1 cellular context compared by ENCODE assay signal in the genomic region with DNA sequence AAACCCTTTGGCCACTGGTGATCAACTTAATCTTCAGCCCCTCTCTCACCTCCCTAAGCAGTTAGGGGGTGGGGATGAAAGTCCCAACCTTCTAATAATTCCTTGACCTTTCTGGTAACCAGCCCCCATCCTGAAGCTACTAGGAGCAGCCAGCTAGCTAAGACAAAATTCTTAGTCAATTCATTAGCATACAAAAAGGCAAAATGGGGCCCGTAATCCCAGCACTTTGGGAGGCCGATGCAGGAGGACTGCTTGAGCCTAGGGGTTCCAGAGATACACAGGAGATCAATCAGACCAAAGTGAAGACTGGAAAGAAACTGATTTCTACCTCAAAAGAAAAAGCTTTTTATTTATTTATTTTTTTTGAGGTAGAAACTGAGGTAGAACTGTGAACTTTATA.
TF ChIP-seq lines count a peak whose summit lies in the region.

No MANE protein-coding gene starts in this region.

TF ChIP-seq in GM12878, 131 proteins besides CTCF, POLR2A, EP300 and RAD21:
- TF ChIP-seq HSF1 (IDR thresholded peaks at IDR 0.05; ENCODE audit: low read depth, low read length) (no peak), JUND (IDR thresholded peaks at IDR 0.05; ENCODE audit: low read depth, low read length) (no peak), CHD2 (IDR thresholded peaks at IDR 0.05; ENCODE audit: borderline replicate concordance, low read depth, low read length) (no peak), MYC (IDR thresholded peaks at IDR 0.05; ENCODE audit: insufficient read depth, insufficient read length, insufficient replicate concordance, low read length, severe bottlenecking) (no peak), USF2 (IDR thresholded peaks at IDR 0.05; ENCODE audit: borderline replicate concordance, low read depth, low read length) (no peak), GABPA (IDR thresholded peaks at IDR 0.05; ENCODE audit: low read depth) (no peak), ZNF24 (IDR thresholded peaks at IDR 0.05) (no peak), SMARCA5 (IDR thresholded peaks at IDR 0.05) (no peak), ZSCAN29 (IDR thresholded peaks at IDR 0.05) (no peak), SIN3A (IDR thresholded peaks at IDR 0.05; ENCODE audit: low read depth, low read length) (no peak), RUNX3 (IDR thresholded peaks at IDR 0.05; ENCODE audit: low read length) (no peak), BCL11A (IDR thresholded peaks at IDR 0.05; ENCODE audit: low read depth, low read length) (no peak), MEF2B (IDR thresholded peaks at IDR 0.05; ENCODE audit: partially characterized antibody, poor library complexity, severe bottlenecking) (no peak), SUZ12 (IDR thresholded peaks at IDR 0.05; ENCODE audit: unreplicated experiment) (no peak), SIX5 (IDR thresholded peaks at IDR 0.05; ENCODE audit: low read depth, low read length, severe bottlenecking) (no peak), ZNF207 (IDR thresholded peaks at IDR 0.05; ENCODE audit: borderline replicate concordance) (no peak), MEF2A (IDR thresholded peaks at IDR 0.05; ENCODE audit: insufficient read depth, low read depth, low read length) (no peak), RELA (IDR thresholded peaks at IDR 0.05; ENCODE audit: borderline replicate concordance, partially characterized antibody) (no peak)
- TF ChIP-seq, protein P1, sequence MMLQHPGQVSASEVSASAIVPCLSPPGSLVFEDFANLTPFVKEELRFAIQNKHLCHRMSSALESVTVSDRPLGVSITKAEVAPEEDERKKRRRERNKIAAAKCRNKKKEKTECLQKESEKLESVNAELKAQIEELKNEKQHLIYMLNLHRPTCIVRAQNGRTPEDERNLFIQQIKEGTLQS (IDR thresholded peaks at IDR 0.05; ENCODE audit: borderline replicate concordance, extremely low read depth, low read depth, low read length), result no peak
